ENCODE assay signal across 24 cellular contexts in genomic region chr2:16258350-16258749, GRCh38.
"Had no signal": no experiment of that assay in that cellular context is flagged by ENCODE, and none has a peak within 500 bp of the region (broad histone marks: within the 10 kb centered on the region; RNA-seq: fewer than 3 reads in every experiment).

No MANE protein-coding gene starts in this region.

- DNase-seq: activated B cell treated with CpG ODN at 0.5 μM for 24 hours; activated CD4-positive, alpha-beta T cell treated with anti-CD3 and anti-CD28 coated beads for 1 hour; activated CD4-positive, alpha-beta T cell treated with anti-CD3 and anti-CD28 coated beads, Interleukin-2, amount 10 ng/mL, durations not matched to agents 24 days and 14 days; activated CD4-positive, alpha-beta T cell treated with anti-CD3 and anti-CD28 coated beads, Interleukin-2, amount 50 U/mL, for 48 hours; activated CD8-positive, alpha-beta memory T cell treated with anti-CD3 and anti-CD28 coated beads, Interleukin-2, amount 10 ng/mL, durations not matched to agents 7 days and 5 days; activated gamma-delta T cell; activated naive CD4-positive, alpha-beta T cell treated with anti-CD3 and anti-CD28 coated beads for 36 hours; activated T-cell treated with anti-CD3 and anti-CD28 coated beads, Interleukin-2, amount 50 U/mL, for 24 hours; amygdala; brain microvascular endothelial cell; IMR-90; NCI-H1048; NCI-H1417; NCI-H1930; NCI-H2107; NCI-H510A treated with DMSO at 0.1 percent for 48 hours; Peyer's patch; Right ventricle myocardium superior; T-helper 17 cell; T-helper 9 cell had no signal

- H3K27ac Mint-ChIP-seq: activated B cell treated with CpG ODN at 0.5 μM for 24 hours; activated CD4-positive, alpha-beta T cell treated with anti-CD3 and anti-CD28 coated beads, Interleukin-2, amount 10 ng/mL, durations not matched to agents 24 days and 14 days; activated CD8-positive, alpha-beta memory T cell treated with anti-CD3 and anti-CD28 coated beads, Interleukin-2, amount 10 ng/mL, durations not matched to agents 7 days and 5 days; activated naive CD4-positive, alpha-beta T cell treated with anti-CD3 and anti-CD28 coated beads for 36 hours; activated naive CD8-positive, alpha-beta T cell; activated T-cell treated with anti-CD3 and anti-CD28 coated beads, Interleukin-2, amount 50 U/mL, for 24 hours; activated T-helper 17 cell treated with anti-CD3 and anti-CD28 coated beads, Interleukin-2, amount 50 U/mL, for 72 hours; T-helper 17 cell had no signal

- H3K27ac ChIP-seq: brain microvascular endothelial cell, cardiac muscle cell, Peyer's patch, RWPE1 had no signal

- H3K4me1 ChIP-seq: Peyer's patch had no signal

- H3K4me1 Mint-ChIP-seq: activated B cell treated with CpG ODN at 0.5 μM for 24 hours; activated CD4-positive, alpha-beta T cell treated with anti-CD3 and anti-CD28 coated beads, Interleukin-2, amount 10 ng/mL, durations not matched to agents 24 days and 14 days; activated T-helper 17 cell treated with anti-CD3 and anti-CD28 coated beads, Interleukin-2, amount 50 U/mL, for 72 hours; T-helper 17 cell had no signal

- H3K27me3 ChIP-seq: brain microvascular endothelial cell, cardiac muscle cell, Peyer's patch had no signal

- H3K9me3 ChIP-seq: Peyer's patch had no signal

- H3K4me3 ChIP-seq: cardiac muscle cell, Peyer's patch had no signal

- H3K9me3 Mint-ChIP-seq: activated CD4-positive, alpha-beta T cell treated with anti-CD3 and anti-CD28 coated beads, Interleukin-2, amount 10 ng/mL, durations not matched to agents 24 days and 14 days; activated naive CD4-positive, alpha-beta T cell treated with anti-CD3 and anti-CD28 coated beads for 36 hours; activated T-cell treated with anti-CD3 and anti-CD28 coated beads, Interleukin-2, amount 50 U/mL, for 24 hours had no signal

- H3K27me3 Mint-ChIP-seq: activated naive CD8-positive, alpha-beta T cell had no signal

- H3K36me3 ChIP-seq: brain microvascular endothelial cell, cardiac muscle cell, Peyer's patch had no signal

- H3K4me3 Mint-ChIP-seq: activated B cell treated with CpG ODN at 0.5 μM for 24 hours; activated CD4-positive, alpha-beta T cell treated with anti-CD3 and anti-CD28 coated beads, Interleukin-2, amount 10 ng/mL, durations not matched to agents 24 days and 14 days; activated CD8-positive, alpha-beta memory T cell treated with anti-CD3 and anti-CD28 coated beads, Interleukin-2, amount 10 ng/mL, durations not matched to agents 7 days and 5 days; activated naive CD4-positive, alpha-beta T cell treated with anti-CD3 and anti-CD28 coated beads for 36 hours; activated naive CD8-positive, alpha-beta T cell; activated T-cell treated with anti-CD3 and anti-CD28 coated beads, Interleukin-2, amount 50 U/mL, for 24 hours; activated T-helper 17 cell treated with anti-CD3 and anti-CD28 coated beads, Interleukin-2, amount 50 U/mL, for 72 hours; T-helper 17 cell had no signal

- H3K36me3 Mint-ChIP-seq: activated CD8-positive, alpha-beta memory T cell treated with anti-CD3 and anti-CD28 coated beads, Interleukin-2, amount 10 ng/mL, durations not matched to agents 7 days and 5 days; activated naive CD8-positive, alpha-beta T cell had no signal
